ENCODE assay signal across 10 cellular contexts in the genomic region with DNA sequence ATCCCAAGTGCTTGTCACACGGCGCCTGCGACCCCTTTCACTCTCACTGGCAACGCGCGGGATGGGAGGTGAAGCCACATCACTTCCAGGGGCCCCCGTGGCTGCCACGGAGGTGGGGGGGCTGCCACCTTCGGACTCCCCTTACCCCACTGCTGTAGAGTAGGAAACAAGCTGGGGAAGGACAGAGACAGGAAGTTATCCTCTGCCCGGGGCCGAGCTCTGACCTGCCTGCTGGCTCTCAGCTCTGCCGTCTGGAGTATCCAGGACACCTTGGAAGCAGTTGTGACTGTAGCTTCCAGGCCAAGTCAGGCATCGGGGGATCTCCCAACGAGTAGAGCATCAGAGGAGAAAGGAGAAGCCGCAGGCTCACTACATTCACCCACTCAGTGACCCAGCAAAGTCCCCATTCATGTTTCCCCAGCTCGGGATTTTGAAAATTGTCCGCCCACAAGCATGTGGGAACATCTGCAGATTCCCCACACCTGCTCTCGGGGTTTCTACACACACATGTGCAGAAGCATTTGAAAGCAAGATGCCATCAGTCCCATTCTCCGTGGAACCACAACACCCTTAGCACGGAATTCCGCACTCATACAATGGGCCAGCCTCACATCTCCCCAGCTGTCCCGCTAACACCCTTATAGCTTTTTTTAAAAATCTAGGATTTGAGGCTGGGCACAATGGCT. TPM values are rescaled to one million over a fixed set of nuclear protein-coding genes. Genes with fewer than 3 reads are reported as not detected.
DNase-seq lines count a peak whose midpoint lies in the region; ATAC-seq, FAIRE-seq and TF ChIP-seq lines count a peak whose summit lies in the region.
"Had no signal": no experiment of that assay in that cellular context is flagged by ENCODE, and none has a peak within 500 bp of the region (broad histone marks: within the 10 kb centered on the region; RNA-seq: fewer than 3 reads in every experiment).

No MANE protein-coding gene starts in this region.

- no peak for FAIRE-seq in H1 (lab: Jason Lieb, UNC)

- peak overlapping the region; percentile 63; the same call in 1 of the 2 replicates for H3K27ac ChIP-seq in H1 (ENCODE audit: low read depth, low read length)
- H3K27ac ChIP-seq in neuronal stem cell (replicated peaks; ENCODE audit: low read length): peak overlapping the region; percentile 32
- H3K27ac ChIP-seq in MM.1S (ENCODE audit: low read length): no peak overlapping the region

- ATAC-seq in HG02678 (IDR thresholded peaks at IDR 0.05; ENCODE audit: unreplicated experiment): no peak

- H2BK15ac ChIP-seq in H1 (ENCODE audit: low read length): no peak overlapping the region
- no peak overlapping the region for H2BK15ac ChIP-seq in neuronal stem cell (ENCODE audit: low read length)

- H2AFZ ChIP-seq in H1 (ENCODE audit: low read length) (no peak overlapping the region), neuronal stem cell (ENCODE audit: low read length) (no peak overlapping the region), MM.1S (ENCODE audit: low read length) (no peak overlapping the region)

- no peak for TF ChIP-seq EP300 in H1 (IDR thresholded peaks at IDR 0.05; ENCODE audit: borderline replicate concordance in 1 of 2, low read depth in 2 of 2, low read length in 2 of 2)

- no peaks in the 10 kb centered on the region for H3F3A ChIP-seq in MM.1S (ENCODE audit: insufficient read depth, low read length)

- H2AK5ac ChIP-seq in H1 (ENCODE audit: low read depth, low read length): no peak overlapping the region
- no peak overlapping the region for H2AK5ac ChIP-seq in neuronal stem cell (ENCODE audit: low read depth, low read length)

- H3K14ac ChIP-seq in H1 (ENCODE audit: insufficient read length) (no peak overlapping the region), neuronal stem cell (ENCODE audit: low read length) (no peak overlapping the region)

- no peak for TF ChIP-seq RAD21 in H1 (IDR thresholded peaks at IDR 0.05 in 1 of 2, conservative IDR thresholded peaks at IDR 0.05 in 1 of 2; ENCODE audit: low read depth in 2 of 2, low read length in 2 of 2)

- H3K18ac ChIP-seq in H1 (ENCODE audit: extremely low read depth, low read length): peak overlapping the region; percentile 19; the same call in 1 of the 2 replicates
- peak overlapping the region; percentile 94 for H3K18ac ChIP-seq in neuronal stem cell (ENCODE audit: low read length)

- 31% methylated on average over 16 of the region's 22 CpGs; no CpG with 5 or more reads in 1 of the 2 experiments for WGBS in H1 (ENCODE audit: extremely low coverage in 1 of 2, insufficient coverage in 1 of 2, insufficient read length in 1 of 2, insufficient replicate concordance in 2 of 2, low coverage in 1 of 2, low lambda C conversion rate in 2 of 2, missing lambda C conversion rate in 1 of 2), 2 experiments
- WGBS in neuronal stem cell (ENCODE audit: extremely low coverage in 2 of 2, insufficient read length in 2 of 2, insufficient replicate concordance in 1 of 2), 2 donors: no CpG with 5 or more reads among the region's 22 CpGs

- H4K8ac ChIP-seq in H1 (ENCODE audit: extremely low read depth, insufficient read depth, low read length) (peak overlapping the region; percentile 68; the same call in 1 of the 2 replicates), neuronal stem cell (ENCODE audit: low read depth, low read length) (no peak overlapping the region)

- H3K36me3 ChIP-seq in H1 (ENCODE audit: control insufficient read depth in 2 of 4, insufficient read depth in 4 of 4, low read length in 3 of 4) (no peaks in the 10 kb centered on the region; a peak in 1 of 8 replicates), neuronal stem cell (replicated peaks in 1 of 2; ENCODE audit: control insufficient read depth in 2 of 2, insufficient read depth in 2 of 2, low read length in 2 of 2) (peaks cover 0 to 6% of the 10 kb centered on the region in 2 donors), MM.1S (replicated peaks; ENCODE audit: insufficient read depth, low read length) (no peaks in the 10 kb centered on the region)

- H2BK20ac ChIP-seq in H1 (ENCODE audit: low read length): no peak overlapping the region

- H2BK12ac ChIP-seq in H1 (ENCODE audit: low read depth, low read length) (0 out of 2 replicates have a peak overlapping the region, but pooled peaks have one; percentile 17), neuronal stem cell (ENCODE audit: low read length) (no peak overlapping the region)

- H3K9me3 Mint-ChIP-seq in CD14-positive monocyte: peaks cover 0 to 13% (median 0%) of the 10 kb centered on the region in 7 donors
- H3K9me3 Mint-ChIP-seq: IgD-negative memory B cell had no signal

- no peak overlapping the region for H3K27ac Mint-ChIP-seq in CD14-positive monocyte
- H3K27ac Mint-ChIP-seq: IgD-negative memory B cell had no signal

- H3K27me3 Mint-ChIP-seq in CD14-positive monocyte (ENCODE audit: low read depth in 3 of 3): peaks cover 38 to 83% (median 80%) of the 10 kb centered on the region in 3 donors

- no peaks in the 10 kb centered on the region for H3K9me3 ChIP-seq in H1 (ENCODE audit: insufficient read depth in 2 of 2, low read depth in 1 of 2, low read length in 1 of 2)
- no peaks in the 10 kb centered on the region for H3K9me3 ChIP-seq in neuronal stem cell (replicated peaks in 1 of 2; ENCODE audit: control insufficient read depth in 2 of 2, insufficient read depth in 1 of 2, low read depth in 1 of 2, low read length in 2 of 2)
- no peaks in the 10 kb centered on the region for H3K9me3 ChIP-seq in MM.1S (replicated peaks; ENCODE audit: insufficient read depth, low read length)

- peaks cover 25 to 76% of the 10 kb centered on the region in 2 experiments for H3K79me2 ChIP-seq in H1 (ENCODE audit: control insufficient read depth in 1 of 2, insufficient read depth in 2 of 2, low read length in 2 of 2)
- no peaks in the 10 kb centered on the region for H3K79me2 ChIP-seq in MM.1S (ENCODE audit: low read length)

- peak in 1 of 2 experiments; percentile 29; a peak in 1 of 3 replicates for TF ChIP-seq POLR2A in H1 (IDR thresholded peaks at IDR 0.05; ENCODE audit: control extremely low read depth in 1 of 2, low read depth in 2 of 2, low read length in 2 of 2)

- no peak for DNase-seq in CD14-positive monocyte (ENCODE audit: low spot score)
- DNase-seq in M059J (ENCODE audit: low read depth): peak; percentile 32
- no peak for DNase-seq in H1 (ENCODE audit: low read depth in 1 of 2, low spot score in 2 of 2)
- no peak for DNase-seq in neuronal stem cell (ENCODE audit: low spot score)
- no peak for DNase-seq in NCI-H526 (lab: John Stamatoyannopoulos, UW)
- no peak for DNase-seq in MM.1S
- DNase-seq in DMS114 treated with DMSO at 0.1 percent for 48 hours (lab: John Stamatoyannopoulos, UW; ENCODE audit: unreplicated experiment): no peak
- DNase-seq: foreskin melanocyte had no signal

- H4K91ac ChIP-seq in H1 (replicated peaks; ENCODE audit: insufficient read length, low read length) (no peak overlapping the region), neuronal stem cell (ENCODE audit: low read depth, low read length, poor library complexity) (no peak overlapping the region)

- H3K4me2 ChIP-seq in H1 (ENCODE audit: insufficient read depth in 1 of 2, low read depth in 2 of 2, low read length in 2 of 2) (peak overlapping the region; percentile 68 to 80), neuronal stem cell (ENCODE audit: insufficient read depth, low read length, poor library complexity, severe bottlenecking) (peak overlapping the region; percentile 77), MM.1S (ENCODE audit: low read depth, low read length) (no peak overlapping the region)

- no peak for TF ChIP-seq CTCF in CD14-positive monocyte (IDR thresholded peaks at IDR 0.05)
- TF ChIP-seq CTCF in H1 (IDR thresholded peaks at IDR 0.05; ENCODE audit: control extremely low read depth in 1 of 3, insufficient read depth in 1 of 3, low read depth in 1 of 3, low read length in 3 of 3): no peak
- TF ChIP-seq CTCF in MM.1S (IDR thresholded peaks at IDR 0.05; ENCODE audit: low read length): no peak

- H3K27me3 ChIP-seq in H1 (replicated peaks in 1 of 4; ENCODE audit: control insufficient read depth in 3 of 4, extremely low read depth in 1 of 4, insufficient read depth in 3 of 4, low read length in 3 of 4) (no peaks in the 10 kb centered on the region), neuronal stem cell (ENCODE audit: control insufficient read depth in 3 of 3, insufficient read depth in 3 of 3, low read depth in 1 of 3, low read length in 3 of 3) (peaks cover 0 to 11% (median 0%) of the 10 kb centered on the region in 3 experiments), MM.1S (replicated peaks; ENCODE audit: insufficient read depth, low read length) (peaks cover 23% of the 10 kb centered on the region)

- H3K36me3 Mint-ChIP-seq in CD14-positive monocyte: no peaks in the 10 kb centered on the region

- no peak overlapping the region for H2BK120ac ChIP-seq in H1 (replicated peaks; ENCODE audit: low read depth, low read length)
- no peak overlapping the region for H2BK120ac ChIP-seq in neuronal stem cell (ENCODE audit: low read depth, low read length)

- no peak overlapping the region for H3K23ac ChIP-seq in H1 (ENCODE audit: insufficient read length)
- H3K23ac ChIP-seq in neuronal stem cell (ENCODE audit: low read depth, low read length, poor library complexity): no peak overlapping the region

- no peak overlapping the region for H3K56ac ChIP-seq in H1 (replicated peaks; ENCODE audit: insufficient read length, low read depth, low read length)

- intact Hi-C loops in CD14-positive monocyte (cut with micrococcal nuclease): no loop called here

- H3K4me1 ChIP-seq in H1 (replicated peaks in 1 of 4; ENCODE audit: control insufficient read depth in 3 of 4, insufficient read depth in 4 of 4, low read length in 3 of 4) (peaks cover 0 to 25% (median 6%) of the 10 kb centered on the region in 4 experiments; a peak in 6 of 7 replicates), neuronal stem cell (ENCODE audit: control insufficient read depth in 2 of 2, insufficient read depth in 1 of 2, low read depth in 1 of 2, low read length in 2 of 2) (peaks cover 5 to 6% of the 10 kb centered on the region in 2 donors), MM.1S (ENCODE audit: low read length) (no peaks in the 10 kb centered on the region)

- no peaks in the 10 kb centered on the region for H3K9me2 ChIP-seq in MM.1S (replicated peaks; ENCODE audit: insufficient read depth, low read length)

- no peak overlapping the region for H4K5ac ChIP-seq in H1 (ENCODE audit: insufficient read length, low read depth, low read length)

- H4K20me1 ChIP-seq in H1 (replicated peaks in 1 of 2; ENCODE audit: control insufficient read depth in 1 of 2, insufficient read depth in 2 of 2, low read length in 2 of 2): peaks cover 0 to 14% of the 10 kb centered on the region in 2 experiments
- H4K20me1 ChIP-seq in MM.1S (ENCODE audit: insufficient read depth, low read length): no peaks in the 10 kb centered on the region

- peaks cover 15% of the 10 kb centered on the region for H3K4me1 Mint-ChIP-seq in CD14-positive monocyte

- H3K4me3 ChIP-seq in H1 (ENCODE audit: extremely low read depth in 1 of 4, insufficient read depth in 2 of 4, low read depth in 3 of 4, low read length in 4 of 4): peak overlapping the region; percentile 27 to 57 (median 39)
- peak overlapping the region in 1 of 2 donors; percentile 19 for H3K4me3 ChIP-seq in neuronal stem cell (ENCODE audit: low read length in 2 of 2)
- no peak overlapping the region for H3K4me3 ChIP-seq in MM.1S (ENCODE audit: low read length)

- CTCF ChIA-PET in H1 (lab: Charles Lee; ENCODE audit: partially characterized antibody): interaction anchor here (0.8 to 2.2 kb wide), 8 partner anchors 10 to 128 kb away, joined by 3 to 6 read pairs (median 4); a partner anchor contains a TSS

- POLR2A ChIA-PET in H1 (lab: Charles Lee; ENCODE audit: partially characterized antibody): interaction anchor here (0.5 to 3.6 kb wide), 9 partner anchors 9 to 149 kb away, joined by 3 to 23 read pairs (median 4); no protein-coding TSS in a partner anchor

- H3K4me3 Mint-ChIP-seq in CD14-positive monocyte: peak overlapping the region; percentile 45 to 76

- H3K79me1 ChIP-seq in H1 (ENCODE audit: low read depth, low read length) (peaks cover 2% of the 10 kb centered on the region; the same call in 1 of the 2 replicates), neuronal stem cell (ENCODE audit: low read depth, low read length) (no peaks in the 10 kb centered on the region)

- H3K9ac ChIP-seq in H1 (replicated peaks in 1 of 4; ENCODE audit: extremely low read depth in 1 of 4, low read depth in 3 of 4, low read length in 3 of 4) (peak overlapping the region in 3 of 4 experiments; percentile 2 to 64 (median 48); a peak in 5 of 7 replicates), neuronal stem cell (ENCODE audit: low read depth, low read length, poor library complexity) (peak overlapping the region; percentile 53), MM.1S (ENCODE audit: low read length) (no peak overlapping the region)

- H2BK5ac ChIP-seq in H1 (ENCODE audit: low read depth, low read length): peak overlapping the region; percentile 44; the same call in 1 of the 2 replicates
- no peak overlapping the region for H2BK5ac ChIP-seq in neuronal stem cell (ENCODE audit: low read length)

- H3K4ac ChIP-seq in H1 (replicated peaks; ENCODE audit: insufficient read length, low read depth, low read length) (no peak overlapping the region), neuronal stem cell (ENCODE audit: low read length) (no peak overlapping the region)

- H3K23me2 ChIP-seq in H1 (ENCODE audit: low read depth, low read length): peaks cover 2% of the 10 kb centered on the region; the same call in 1 of the 2 replicates

RNA-seq across cellular contexts. Expression of a gene that starts 10.8 kb away (rescaled TPM):
- polyA plus RNA-seq in CD14-positive monocyte (not detected), H1 (2011; rRNA removed) (45.8 and 77.2 TPM in 2 replicates)
- 1.9 and 2.7 TPM in 2 replicates for total RNA-seq in M059J (2014; rRNA removed; shearing (Covaris generic))
- total RNA-seq in H1 (2021; fragmentation: NEBNext Ultra II Directional; extraction: Animal tissue kit (Norgen Biotek cat#: 25700)): 169 and 174 TPM in 2 replicates
- polyA plus RNA-seq in H1 (2011; cell fraction: cytosol; rRNA removed): 90.6 TPM
- polyA plus RNA-seq in H1 (2011; cell fraction: nucleus; rRNA removed): 221 TPM
- 98.3 to 127 TPM (median 121 TPM) in 4 replicates for polyA plus RNA-seq in H1 (2012, experiment 1 of 2)
- polyA plus RNA-seq in H1 (2012, experiment 2 of 2): 85.6 TPM
- polyA plus RNA-seq in H1 (2013, experiment 1 of 2): 175 TPM
- 166 TPM for polyA plus RNA-seq in H1 (2013, experiment 2 of 2)
- polyA minus RNA-seq in H1 (2011; rRNA and poly(A)+ RNA removed): 38.4 and 47.0 TPM in 2 replicates
- polyA minus RNA-seq in H1 (2011; cell fraction: cytosol; rRNA and poly(A)+ RNA removed): 51.6 TPM
- polyA minus RNA-seq in H1 (2011; cell fraction: nucleus; rRNA and poly(A)+ RNA removed): 37.1 TPM
- polyA plus RNA-seq in neuronal stem cell (2013, experiment 1 of 2): 13.1 TPM
- 12.8 TPM for polyA plus RNA-seq in neuronal stem cell (2013, experiment 2 of 2)

RNA-seq across cellular contexts. Expression of a gene that starts 25.1 kb away (rescaled TPM):
- polyA plus RNA-seq in CD14-positive monocyte (100 to 1,000 TPM; 362 to 419 TPM), H1 (2011; rRNA removed) (642 and 734 TPM in 2 replicates)
- total RNA-seq in M059J (2014; rRNA removed; shearing (Covaris generic)): 455 and 477 TPM in 2 replicates
- 161 and 168 TPM in 2 replicates for total RNA-seq in H1 (2021; fragmentation: NEBNext Ultra II Directional; extraction: Animal tissue kit (Norgen Biotek cat#: 25700))
- 365 TPM for polyA plus RNA-seq in H1 (2011; cell fraction: cytosol; rRNA removed)
- polyA plus RNA-seq in H1 (2011; cell fraction: nucleus; rRNA removed): 398 TPM
- 175 to 309 TPM (median 297 TPM) in 4 replicates for polyA plus RNA-seq in H1 (2012, experiment 1 of 2)
- 443 TPM for polyA plus RNA-seq in H1 (2012, experiment 2 of 2)
- polyA plus RNA-seq in H1 (2013, experiment 1 of 2): 365 TPM
- polyA plus RNA-seq in H1 (2013, experiment 2 of 2): 421 TPM
- polyA minus RNA-seq in H1 (2011; rRNA and poly(A)+ RNA removed): 125 and 128 TPM in 2 replicates
- polyA minus RNA-seq in H1 (2011; cell fraction: cytosol; rRNA and poly(A)+ RNA removed): 271 TPM
- 60.7 TPM for polyA minus RNA-seq in H1 (2011; cell fraction: nucleus; rRNA and poly(A)+ RNA removed)
- 194 TPM for polyA plus RNA-seq in neuronal stem cell (2013, experiment 1 of 2)
- polyA plus RNA-seq in neuronal stem cell (2013, experiment 2 of 2): 190 TPM

RNA-seq across cellular contexts. Expression of a gene that starts 25.4 kb away (rescaled TPM):
- polyA plus RNA-seq in CD14-positive monocyte (100 to 1,000 TPM; 115 to 130 TPM), H1 (2011; rRNA removed) (66.7 and 96.2 TPM in 2 replicates)
- total RNA-seq in M059J (2014; rRNA removed; shearing (Covaris generic)): 131 and 165 TPM in 2 replicates
- 36.1 and 39.4 TPM in 2 replicates for total RNA-seq in H1 (2021; fragmentation: NEBNext Ultra II Directional; extraction: Animal tissue kit (Norgen Biotek cat#: 25700))
- 66.7 TPM for polyA plus RNA-seq in H1 (2011; cell fraction: cytosol; rRNA removed)
- 130 TPM for polyA plus RNA-seq in H1 (2011; cell fraction: nucleus; rRNA removed)
- polyA plus RNA-seq in H1 (2012, experiment 1 of 2): 43.8 to 59.4 TPM (median 53.4 TPM) in 4 replicates
- polyA plus RNA-seq in H1 (2012, experiment 2 of 2): 48.4 TPM
- 40.6 TPM for polyA plus RNA-seq in H1 (2013, experiment 1 of 2)
- polyA plus RNA-seq in H1 (2013, experiment 2 of 2): 39.3 TPM
- 68.8 and 76.7 TPM in 2 replicates for polyA minus RNA-seq in H1 (2011; rRNA and poly(A)+ RNA removed)
- 34.0 TPM for polyA minus RNA-seq in H1 (2011; cell fraction: cytosol; rRNA and poly(A)+ RNA removed)
- polyA minus RNA-seq in H1 (2011; cell fraction: nucleus; rRNA and poly(A)+ RNA removed): 43.0 TPM
- 43.4 TPM for polyA plus RNA-seq in neuronal stem cell (2013, experiment 1 of 2)
- polyA plus RNA-seq in neuronal stem cell (2013, experiment 2 of 2): 43.1 TPM

RNA-seq across cellular contexts. Expression of a gene that starts 38.7 kb away (rescaled TPM):
- polyA plus RNA-seq in CD14-positive monocyte (not detected), H1 (2011; rRNA removed) (not detected in 2 replicates)
- 0.20 TPM in 1 of 2 replicates, not detected in the other for total RNA-seq in M059J (2014; rRNA removed; shearing (Covaris generic))
- total RNA-seq in H1 (2021; fragmentation: NEBNext Ultra II Directional; extraction: Animal tissue kit (Norgen Biotek cat#: 25700)): not detected in 2 replicates
- 0.01 TPM for polyA plus RNA-seq in H1 (2011; cell fraction: cytosol; rRNA removed)
- 0.30 TPM for polyA plus RNA-seq in H1 (2011; cell fraction: nucleus; rRNA removed)
- polyA plus RNA-seq in H1 (2012, experiment 1 of 2): 0.30 to 0.56 TPM (median 0.49 TPM) in 4 replicates
- polyA plus RNA-seq in H1 (2012, experiment 2 of 2): 0.09 TPM
- polyA plus RNA-seq in H1 (2013, experiment 1 of 2): 0.06 TPM
- 0.04 TPM for polyA plus RNA-seq in H1 (2013, experiment 2 of 2)
- not detected in 2 replicates for polyA minus RNA-seq in H1 (2011; rRNA and poly(A)+ RNA removed)
- polyA minus RNA-seq in H1 (2011; cell fraction: cytosol; rRNA and poly(A)+ RNA removed): not detected
- not detected for polyA minus RNA-seq in H1 (2011; cell fraction: nucleus; rRNA and poly(A)+ RNA removed)
- polyA plus RNA-seq in neuronal stem cell (2013, experiment 1 of 2): not detected
- polyA plus RNA-seq in neuronal stem cell (2013, experiment 2 of 2): not detected
- polyA plus RNA-seq: IgD-negative memory B cell had no signal

RNA-seq across cellular contexts. Expression of a gene that starts 55.5 kb away (rescaled TPM):
- polyA plus RNA-seq in CD14-positive monocyte: not detected
- 1.2 and 2.2 TPM in 2 replicates for total RNA-seq in M059J (2014; rRNA removed; shearing (Covaris generic))
- total RNA-seq in H1 (2021; fragmentation: NEBNext Ultra II Directional; extraction: Animal tissue kit (Norgen Biotek cat#: 25700)): 2.7 TPM in 2 replicates
- 1.2 and 1.6 TPM in 2 replicates for polyA plus RNA-seq in H1 (2011; rRNA removed)
- 1.8 TPM for polyA plus RNA-seq in H1 (2011; cell fraction: cytosol; rRNA removed)
- 11.4 TPM for polyA plus RNA-seq in H1 (2011; cell fraction: nucleus; rRNA removed)
- polyA plus RNA-seq in H1 (2012, experiment 1 of 2): 1.4 to 3.3 TPM (median 2.3 TPM) in 4 replicates
- 0.62 TPM for polyA plus RNA-seq in H1 (2012, experiment 2 of 2)
- polyA plus RNA-seq in H1 (2013, experiment 1 of 2): 2.4 TPM
- polyA plus RNA-seq in H1 (2013, experiment 2 of 2): 1.8 TPM
- 1.4 and 4.4 TPM in 2 replicates for polyA minus RNA-seq in H1 (2011; rRNA and poly(A)+ RNA removed)
- 1.1 TPM for polyA minus RNA-seq in H1 (2011; cell fraction: cytosol; rRNA and poly(A)+ RNA removed)
- 3.7 TPM for polyA minus RNA-seq in H1 (2011; cell fraction: nucleus; rRNA and poly(A)+ RNA removed)
- polyA plus RNA-seq in neuronal stem cell (2013, experiment 1 of 2): 0.67 TPM
- 0.64 TPM for polyA plus RNA-seq in neuronal stem cell (2013, experiment 2 of 2)
- polyA plus RNA-seq: IgD-negative memory B cell had no signal

Comparison
In these comparisons a context has a peak if more than half of its experiments do, and no peak if none do; other contexts are left out.
1. RNA of a gene that starts 10.8 kb away (total RNA-seq): 169 to 174 TPM in H1; 1.9 to 2.7 TPM in M059J; every median in the first group is over 10 times any median in the second.